1 cellular context compared by ENCODE assay signal in genomic region chr12:101053203-101053602, GRCh38.
TF ChIP-seq lines count a peak whose summit lies in the region.

No MANE protein-coding gene starts in this region.

TF ChIP-seq in IMR-90, 13 proteins besides CTCF, POLR2A, EP300 and RAD21:
- TF ChIP-seq RFX5 (IDR thresholded peaks at IDR 0.05; ENCODE audit: low read depth, low read length): no peak
- TF ChIP-seq SMC3 (IDR thresholded peaks at IDR 0.05; ENCODE audit: low read depth, low read length): no peak
- no peak for TF ChIP-seq USF2 (IDR thresholded peaks at IDR 0.05; ENCODE audit: low read depth, low read length)
- TF ChIP-seq MAZ (IDR thresholded peaks at IDR 0.05; ENCODE audit: borderline replicate concordance, low read depth, low read length): no peak
- TF ChIP-seq CEBPB (IDR thresholded peaks at IDR 0.05; ENCODE audit: low read depth, low read length): no peak
- no peak for TF ChIP-seq MXI1 (IDR thresholded peaks at IDR 0.05; ENCODE audit: borderline replicate concordance, low read depth, low read length)
- no peak for TF ChIP-seq NFE2L2 (IDR thresholded peaks at IDR 0.05; ENCODE audit: low read depth, low read length)
- TF ChIP-seq CHD1 (IDR thresholded peaks at IDR 0.05; ENCODE audit: low read depth, low read length): no peak
- no peak for TF ChIP-seq RCOR1 (IDR thresholded peaks at IDR 0.05; ENCODE audit: insufficient replicate concordance, low read length)
